10 cellular contexts compared by ENCODE assay signal in the genomic region with DNA sequence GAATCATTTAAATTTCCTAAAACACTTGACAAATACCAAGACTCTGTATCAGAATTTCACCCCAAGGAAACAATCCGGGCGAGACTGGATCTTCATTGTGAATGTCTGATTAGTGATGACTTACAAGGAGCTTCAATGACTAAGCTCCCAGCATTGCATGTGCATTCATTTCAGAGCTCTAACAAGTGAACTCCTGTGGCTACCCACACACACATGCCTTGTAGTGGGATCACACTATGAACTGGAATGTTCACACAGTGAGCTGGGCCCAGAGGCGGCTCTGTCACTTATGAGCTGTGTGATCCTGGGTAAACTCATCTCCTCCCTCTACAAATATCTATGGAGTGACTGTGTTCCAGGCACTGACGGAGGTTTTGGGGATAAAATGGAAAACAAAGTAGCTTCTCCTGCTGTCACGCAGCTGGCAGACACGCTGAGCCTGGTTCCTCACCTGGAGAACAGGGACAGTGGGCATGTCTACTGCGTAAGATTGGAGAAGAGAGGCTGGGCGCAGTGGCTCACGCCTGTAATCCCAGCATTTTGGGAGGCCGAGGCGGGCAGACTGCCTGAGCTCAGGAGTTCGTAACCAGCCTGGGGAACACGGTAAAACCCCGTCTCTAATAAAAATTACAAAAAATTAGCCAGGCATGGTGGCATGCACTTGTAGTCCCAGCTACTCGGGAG. TPM values are rescaled to one million over a fixed set of nuclear protein-coding genes. Genes with fewer than 3 reads are reported as not detected.
DNase-seq lines count a peak whose midpoint lies in the region; ATAC-seq and TF ChIP-seq lines count a peak whose summit lies in the region.
"Had no signal": no experiment of that assay in that cellular context is flagged by ENCODE, and none has a peak within 500 bp of the region (broad histone marks: within the 10 kb centered on the region; RNA-seq: fewer than 3 reads in every experiment).

No MANE protein-coding gene starts in this region.

- H3K79me2 ChIP-seq in GM23338 (replicated peaks; ENCODE audit: insufficient read depth) (peaks cover 47% of the 10 kb centered on the region), SK-N-SH (ENCODE audit: insufficient read depth) (peaks cover 37% of the 10 kb centered on the region), smooth muscle cell (ENCODE audit: low read depth) (peaks cover 10% of the 10 kb centered on the region)

- no peaks in the 10 kb centered on the region for H3K27me3 ChIP-seq in GM23338 (ENCODE audit: insufficient read depth)
- no peaks in the 10 kb centered on the region for H3K27me3 ChIP-seq in SK-N-SH (ENCODE audit: insufficient read depth)
- no peaks in the 10 kb centered on the region for H3K27me3 ChIP-seq in smooth muscle cell (ENCODE audit: low read depth)
- H3K27me3 ChIP-seq: Peyer's patch had no signal

- peaks cover 23% of the 10 kb centered on the region for H3K36me3 Mint-ChIP-seq in GM23338 (ENCODE audit: low read depth)
- H3K36me3 Mint-ChIP-seq in T-helper 2 cell treated with Interferon-gamma antibody and Interleukin-4, amounts not matched to agents 5 μg/mL and 100 μg/mL, for 36 hours (ENCODE audit: low read depth) = peaks cover 6% of the 10 kb centered on the region
- H3K36me3 Mint-ChIP-seq: naive B cell had no signal

- no peak overlapping the region for H3K4me3 Mint-ChIP-seq in GM23338
- no peak overlapping the region for H3K4me3 Mint-ChIP-seq in T-helper 2 cell treated with Interferon-gamma antibody and Interleukin-4, amounts not matched to agents 5 μg/mL and 100 μg/mL, for 36 hours

- 77% methylated on average over 14 of the region's 15 CpGs for WGBS in SK-N-SH (ENCODE audit: low lambda C conversion rate)
- WGBS in smooth muscle cell (ENCODE audit: low lambda C conversion rate) = 65% methylated on average over 15 of the region's 15 CpGs

- CTCF ChIA-PET in SK-N-SH (lab: Yijun Ruan, JAX) = interaction anchor here (1.2 to 2.1 kb wide), 4 partner anchors 15 to 100 kb away, joined by 3 to 10 read pairs (median 4); no protein-coding TSS in a partner anchor

- H3K4me1 ChIP-seq in GM23338 (ENCODE audit: insufficient read depth) = peaks cover 16% of the 10 kb centered on the region
- H3K4me1 ChIP-seq in SK-N-SH (ENCODE audit: control insufficient read depth in 1 of 2, insufficient read depth in 2 of 2, low read depth in 1 of 2, low read length in 1 of 2) = peaks cover 0 to 15% of the 10 kb centered on the region in 2 experiments; a peak in 1 of 4 replicates
- peaks cover 3% of the 10 kb centered on the region for H3K4me1 ChIP-seq in smooth muscle cell (ENCODE audit: low read depth)

- POLR2A ChIA-PET in SK-N-SH (lab: Yijun Ruan, JAX) = no interaction called here

- H3K27ac ChIP-seq in GM23338 (ENCODE audit: low read depth) = 0 out of 2 replicates have a peak overlapping the region, but pooled peaks have one; percentile 63
- H3K27ac ChIP-seq in SK-N-SH (ENCODE audit: low read depth in 2 of 2, low read length in 1 of 2) = peak overlapping the region in 1 of 2 experiments; percentile 93; a peak in 2 of 4 replicates
- H3K27ac ChIP-seq in smooth muscle cell (ENCODE audit: low read depth) = peak overlapping the region; percentile 95

- H3K36me3 ChIP-seq in GM23338 (ENCODE audit: insufficient read depth) (0 out of 2 replicates have a peak, but pooled peaks cover 3% of the 10 kb centered on the region), SK-N-SH (replicated peaks in 1 of 2; ENCODE audit: control insufficient read depth in 1 of 2, insufficient read depth in 2 of 2, low read length in 1 of 2) (no peaks in the 10 kb centered on the region), smooth muscle cell (ENCODE audit: low read depth) (no peaks in the 10 kb centered on the region)

- peak in 1 of 2 experiments; percentile 38; a peak in 1 of 4 replicates for TF ChIP-seq EP300 in SK-N-SH (IDR thresholded peaks at IDR 0.05; ENCODE audit: borderline replicate concordance in 1 of 2, low read depth in 1 of 2, low read length in 1 of 2)

- DNase-seq in GM23338 (ENCODE audit: low spot score) = no peak
- DNase-seq in SK-N-SH = no peak
- peak; percentile 96 for DNase-seq in fibroblast of pulmonary artery (ENCODE audit: low read depth)
- DNase-seq in smooth muscle cell (lab: John Stamatoyannopoulos, UW; ENCODE audit: unreplicated experiment) = no peak
- no peak for DNase-seq in T-helper 2 cell treated with Interferon-gamma antibody and Interleukin-4, amounts not matched to agents 5 μg/mL and 100 μg/mL, for 36 hours (ENCODE audit: low spot score)
- DNase-seq: naive B cell had no signal

- no peaks in the 10 kb centered on the region for H3K9me3 ChIP-seq in SK-N-SH
- no peaks in the 10 kb centered on the region for H3K9me3 ChIP-seq in smooth muscle cell (replicated peaks; ENCODE audit: low read depth)
- H3K9me3 ChIP-seq: Peyer's patch had no signal

- H3K4me3 ChIP-seq in GM23338 (no peak overlapping the region), SK-N-SH (ENCODE audit: low read depth in 2 of 2, low read length in 1 of 2) (no peak overlapping the region), fibroblast of pulmonary artery (replicated peaks; ENCODE audit: low read depth, low read length) (no peak overlapping the region), smooth muscle cell (no peak overlapping the region)
- H3K4me3 ChIP-seq: Peyer's patch had no signal

- H3K9me2 ChIP-seq in GM23338 (ENCODE audit: insufficient read depth) (peaks cover 5% of the 10 kb centered on the region; the same call in 1 of the 2 replicates), SK-N-SH (no peaks in the 10 kb centered on the region)

- peaks cover 12% of the 10 kb centered on the region; the same call in 1 of the 2 replicates for H3F3A ChIP-seq in GM23338 (replicated peaks; ENCODE audit: low read depth)
- peaks cover 33% of the 10 kb centered on the region for H3F3A ChIP-seq in SK-N-SH (replicated peaks; ENCODE audit: insufficient read depth)
- H3F3A ChIP-seq in smooth muscle cell (ENCODE audit: low read depth) = peaks cover 11% of the 10 kb centered on the region

- H4K20me1 ChIP-seq in GM23338 (replicated peaks; ENCODE audit: insufficient read depth) (peaks cover 26% of the 10 kb centered on the region), SK-N-SH (ENCODE audit: insufficient read depth) (0 out of 2 replicates have a peak, but pooled peaks cover 3% of the 10 kb centered on the region), smooth muscle cell (ENCODE audit: low read depth) (peaks cover 42% of the 10 kb centered on the region)

- TF ChIP-seq RAD21 in SK-N-SH (IDR thresholded peaks at IDR 0.05; ENCODE audit: low read length) = no peak

- peaks cover 13% of the 10 kb centered on the region for H3K27me3 Mint-ChIP-seq in GM23338 (ENCODE audit: insufficient read depth, low read depth, poor library complexity)
- no peaks in the 10 kb centered on the region for H3K27me3 Mint-ChIP-seq in T-helper 2 cell treated with Interferon-gamma antibody and Interleukin-4, amounts not matched to agents 5 μg/mL and 100 μg/mL, for 36 hours (ENCODE audit: low read depth)
- H3K27me3 Mint-ChIP-seq: naive B cell had no signal

- H2AFZ ChIP-seq in GM23338 (no peak overlapping the region), SK-N-SH (ENCODE audit: low read depth) (no peak overlapping the region), smooth muscle cell (ENCODE audit: low read depth) (no peak overlapping the region)

- ATAC-seq in GM23338 = no peak
- ATAC-seq in HG02884 (IDR thresholded peaks at IDR 0.05; ENCODE audit: unreplicated experiment) = no peak
- no peak for ATAC-seq in GM21576 (IDR thresholded peaks at IDR 0.05; ENCODE audit: unreplicated experiment)
- ATAC-seq in HG02588 (IDR thresholded peaks at IDR 0.05; ENCODE audit: unreplicated experiment) = no peak

- peak overlapping the region; percentile 79 for H3K27ac Mint-ChIP-seq in GM23338
- no peak overlapping the region for H3K27ac Mint-ChIP-seq in T-helper 2 cell treated with Interferon-gamma antibody and Interleukin-4, amounts not matched to agents 5 μg/mL and 100 μg/mL, for 36 hours

- TF ChIP-seq CTCF in GM23338 (conservative IDR thresholded peaks at IDR 0.05; ENCODE audit: low read depth in 2 of 2) (no peak), SK-N-SH (IDR thresholded peaks at IDR 0.05) (no peak), fibroblast of pulmonary artery (IDR thresholded peaks at IDR 0.05; ENCODE audit: low read length, missing control alignments) (no peak), smooth muscle cell (IDR thresholded peaks at IDR 0.05; ENCODE audit: borderline replicate concordance, insufficient read depth, poor library complexity, severe bottlenecking) (no peak)

- H3K4me1 Mint-ChIP-seq in GM23338 = peaks cover 25% of the 10 kb centered on the region
- peaks cover 3% of the 10 kb centered on the region for H3K4me1 Mint-ChIP-seq in T-helper 2 cell treated with Interferon-gamma antibody and Interleukin-4, amounts not matched to agents 5 μg/mL and 100 μg/mL, for 36 hours (ENCODE audit: low read depth)

- H3K4me2 ChIP-seq in GM23338 (no peak overlapping the region), SK-N-SH (no peak overlapping the region), smooth muscle cell (no peak overlapping the region)

- H3K9me3 Mint-ChIP-seq in GM23338 = no peaks in the 10 kb centered on the region
- no peaks in the 10 kb centered on the region for H3K9me3 Mint-ChIP-seq in T-helper 2 cell treated with Interferon-gamma antibody and Interleukin-4, amounts not matched to agents 5 μg/mL and 100 μg/mL, for 36 hours
- H3K9me3 Mint-ChIP-seq: naive B cell had no signal

- H3K9ac ChIP-seq in SK-N-SH = peak overlapping the region; percentile 40; the same call in 1 of the 2 replicates
- H3K9ac ChIP-seq in smooth muscle cell (ENCODE audit: low read depth) = peak overlapping the region; percentile 54

TF ChIP-seq in GM23338, 12 proteins besides CTCF, POLR2A, EP300 and RAD21 (continues in another document):
- no peak for TF ChIP-seq ZNF114 (CRISPR knock-in tag; IDR thresholded peaks at IDR 0.05)
- no peak for TF ChIP-seq EZH2 (IDR thresholded peaks at IDR 0.05; ENCODE audit: low read depth, unreplicated experiment)
- TF ChIP-seq ZNF331 (CRISPR knock-in tag; IDR thresholded peaks at IDR 0.05; ENCODE audit: low read depth) = no peak
- no peak for TF ChIP-seq NANOG (IDR thresholded peaks at IDR 0.05; ENCODE audit: borderline replicate concordance)
- TF ChIP-seq CREB1 (CRISPR knock-in tag; IDR thresholded peaks at IDR 0.05; ENCODE audit: low read depth) = no peak

RNA-seq across cellular contexts. Expression of a gene that starts 56.9 kb away (rescaled TPM):
- total RNA-seq in GM23338 (2014; rRNA removed; shearing (Covaris generic)) = 56.4 and 66.2 TPM in 2 replicates
- 38.5 and 41.7 TPM in 2 replicates for polyA plus RNA-seq in GM23338 (2016; fragmentation: Nextera tagmentation; extraction: Ambion mirVana)
- 23.1 and 59.6 TPM in 2 replicates for polyA plus RNA-seq in SK-N-SH (2012; rRNA removed)
- polyA plus RNA-seq in SK-N-SH (2012; cell fraction: cytosol; rRNA removed) = 41.2 and 50.0 TPM in 2 replicates
- polyA plus RNA-seq in SK-N-SH (2012; cell fraction: nucleus; rRNA removed) = 82.8 and 84.4 TPM in 2 replicates
- total RNA-seq in smooth muscle cell = 45.4 and 51.3 TPM in 2 replicates
- 83.5 and 90.8 TPM in 2 replicates for polyA plus RNA-seq in smooth muscle cell
